Comparison of ENCODE assay signal across 8 cellular contexts in the genomic region with DNA sequence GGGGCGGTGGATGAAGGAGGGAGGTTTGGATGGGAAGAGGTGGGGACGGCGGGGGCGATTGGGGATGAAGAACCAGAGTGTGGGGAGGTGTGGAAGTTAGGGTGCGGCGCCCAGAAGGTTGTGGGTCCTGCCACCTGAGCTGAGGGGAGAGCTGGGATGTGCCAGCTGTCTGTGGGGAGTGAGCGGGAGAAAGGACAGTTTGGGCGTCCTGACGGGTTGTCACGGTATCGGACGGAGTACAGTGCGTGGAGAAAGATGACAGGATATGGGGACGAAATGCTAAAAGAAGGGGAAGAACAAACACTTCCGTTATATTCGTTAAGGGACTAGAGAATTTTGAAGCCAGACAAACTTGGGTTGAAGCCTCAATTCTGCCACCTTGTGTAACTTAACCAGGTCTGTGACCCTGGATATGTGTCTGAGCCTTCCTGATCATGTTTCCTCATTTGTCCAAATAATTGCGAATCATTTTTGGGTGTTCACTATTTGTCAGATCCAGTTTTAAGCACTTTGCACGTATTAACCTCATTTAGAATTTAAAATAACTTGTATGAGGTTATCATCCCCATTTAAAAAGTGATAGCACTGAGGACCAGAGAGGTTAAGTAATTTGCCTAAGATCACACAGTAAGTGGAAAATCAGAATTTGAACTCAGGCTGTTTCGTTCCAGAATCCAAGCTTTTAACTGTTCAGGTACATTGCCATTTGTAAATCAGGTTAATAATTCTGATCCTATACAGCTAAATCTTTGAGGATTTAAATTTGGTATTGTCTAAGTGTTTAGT. TPM values are rescaled to one million over a fixed set of nuclear protein-coding genes. Genes with fewer than 3 reads are reported as not detected.
DNase-seq lines count a peak whose midpoint lies in the region; ATAC-seq and TF ChIP-seq lines count a peak whose summit lies in the region.

No MANE protein-coding gene starts in this region.

- H3K36me3 ChIP-seq in BE2C (no peaks in the 10 kb centered on the region; the same call in 1 of the 2 replicates), SK-N-SH (replicated peaks in 1 of 2; ENCODE audit: control insufficient read depth in 1 of 2, insufficient read depth in 2 of 2, low read length in 1 of 2) (no peaks in the 10 kb centered on the region), endocrine pancreas (ENCODE audit: control insufficient read depth, insufficient read depth, low read length) (no peaks in the 10 kb centered on the region)

- H3K27ac Mint-ChIP-seq in neural crest cell (ENCODE audit: unreplicated experiment), result peak overlapping the region; percentile 97

- DNase-seq in BE2C (no peak), SK-N-SH (no peak), neural crest cell (ENCODE audit: low read depth, low spot score) (no peak), NCI-H187 (lab: John Stamatoyannopoulos, UW) (no peak)

- peak overlapping the region; percentile 72 for H2AFZ ChIP-seq in SK-N-SH (ENCODE audit: low read depth)

- no peaks in the 10 kb centered on the region; the same call in 1 of the 2 replicates for H3K4me1 ChIP-seq in BE2C
- H3K4me1 ChIP-seq in SK-N-SH (ENCODE audit: control insufficient read depth in 1 of 2, insufficient read depth in 2 of 2, low read depth in 1 of 2, low read length in 1 of 2), result peaks cover 7 to 12% of the 10 kb centered on the region in 2 experiments; a peak in 3 of 4 replicates
- no peaks in the 10 kb centered on the region for H3K4me1 ChIP-seq in endocrine pancreas (ENCODE audit: control insufficient read depth, insufficient read depth, low read length)

- CTCF ChIA-PET in SK-N-SH (lab: Yijun Ruan, JAX), result interaction anchor here (0.6 to 1.6 kb wide), 3 partner anchors 16 to 32 kb away, joined by 3 to 9 read pairs (median 3); no protein-coding TSS in a partner anchor

- no peaks in the 10 kb centered on the region for H3K27me3 Mint-ChIP-seq in neural crest cell (ENCODE audit: low read depth)

- peaks cover 4% of the 10 kb centered on the region for H3K9me3 Mint-ChIP-seq in neural crest cell

- no peak for TF ChIP-seq EP300 in SK-N-SH (IDR thresholded peaks at IDR 0.05; ENCODE audit: borderline replicate concordance in 1 of 2, low read depth in 1 of 2, low read length in 1 of 2)

- H3K79me2 ChIP-seq in SK-N-SH (ENCODE audit: insufficient read depth), result no peaks in the 10 kb centered on the region

- peak; percentile 16 for ATAC-seq in GM18498 (IDR thresholded peaks at IDR 0.05; ENCODE audit: unreplicated experiment)
- peak; percentile 8 for ATAC-seq in HG03095 (IDR thresholded peaks at IDR 0.05; ENCODE audit: unreplicated experiment)
- no peak for ATAC-seq in HG02840 (IDR thresholded peaks at IDR 0.05; ENCODE audit: low FRiP score, unreplicated experiment)

- peaks cover 38% of the 10 kb centered on the region for H3K4me1 Mint-ChIP-seq in neural crest cell

- no peaks in the 10 kb centered on the region for H3K27me3 ChIP-seq in BE2C
- H3K27me3 ChIP-seq in SK-N-SH (ENCODE audit: insufficient read depth), result no peaks in the 10 kb centered on the region
- H3K27me3 ChIP-seq in endocrine pancreas (ENCODE audit: control insufficient read depth, insufficient read depth, low read length), result no peaks in the 10 kb centered on the region

- POLR2A ChIA-PET in SK-N-SH (lab: Yijun Ruan, JAX), result no interaction called here

- H3F3A ChIP-seq in SK-N-SH (replicated peaks; ENCODE audit: insufficient read depth), result peaks cover 5% of the 10 kb centered on the region

- H3K9me2 ChIP-seq in SK-N-SH, result no peaks in the 10 kb centered on the region

- H3K9ac ChIP-seq in SK-N-SH (peak overlapping the region; percentile 95), endocrine pancreas (ENCODE audit: control insufficient read depth, insufficient read depth, low read length) (peak overlapping the region; percentile 65)

- peak overlapping the region; percentile 97 for H3K4me3 Mint-ChIP-seq in neural crest cell

- H3K27ac ChIP-seq in SK-N-SH (ENCODE audit: low read depth in 2 of 2, low read length in 1 of 2), result peak overlapping the region; percentile 93 to 94

- TF ChIP-seq CTCF in BE2C (IDR thresholded peaks at IDR 0.05; ENCODE audit: low read depth, low read length) (no peak), SK-N-SH (IDR thresholded peaks at IDR 0.05) (no peak), neural crest cell (conservative IDR thresholded peaks at IDR 0.05) (no peak)

- no peaks in the 10 kb centered on the region for H4K20me1 ChIP-seq in SK-N-SH (ENCODE audit: insufficient read depth)

- peak overlapping the region; percentile 93 for H3K4me2 ChIP-seq in SK-N-SH

- WGBS in SK-N-SH (ENCODE audit: low lambda C conversion rate), result 3% methylated on average over 19 of the region's 19 CpGs

- TF ChIP-seq RAD21 in SK-N-SH (IDR thresholded peaks at IDR 0.05; ENCODE audit: low read length), result no peak

- peaks cover 9% of the 10 kb centered on the region for H3K36me3 Mint-ChIP-seq in neural crest cell (ENCODE audit: low read depth)

- H3K9me3 ChIP-seq in BE2C, result no peaks in the 10 kb centered on the region
- no peaks in the 10 kb centered on the region for H3K9me3 ChIP-seq in SK-N-SH
- no peaks in the 10 kb centered on the region for H3K9me3 ChIP-seq in endocrine pancreas (ENCODE audit: control insufficient read depth, low read length)

- H3K4me3 ChIP-seq in BE2C (ENCODE audit: low read depth, low read length), result peak overlapping the region; percentile 77
- peak overlapping the region; percentile 76 to 84 for H3K4me3 ChIP-seq in SK-N-SH (ENCODE audit: low read depth in 2 of 2, low read length in 1 of 2)
- H3K4me3 ChIP-seq in endocrine pancreas (ENCODE audit: control insufficient read depth, insufficient read depth, low read length), result peak overlapping the region; percentile 85

TF ChIP-seq in SK-N-SH, 30 proteins besides CTCF, POLR2A, EP300 and RAD21 (continues in another document):
- TF ChIP-seq RFX5 (IDR thresholded peaks at IDR 0.05; ENCODE audit: low read length), result no peak
- no peak for TF ChIP-seq EZH2phosphoT487 (IDR thresholded peaks at IDR 0.05; ENCODE audit: borderline replicate concordance, low read depth)
- TF ChIP-seq FOXM1 (IDR thresholded peaks at IDR 0.05; ENCODE audit: low read depth), result no peak
- no peak for TF ChIP-seq FOXJ3 (CRISPR knock-in tag; IDR thresholded peaks at IDR 0.05)
- TF ChIP-seq, protein P1, sequence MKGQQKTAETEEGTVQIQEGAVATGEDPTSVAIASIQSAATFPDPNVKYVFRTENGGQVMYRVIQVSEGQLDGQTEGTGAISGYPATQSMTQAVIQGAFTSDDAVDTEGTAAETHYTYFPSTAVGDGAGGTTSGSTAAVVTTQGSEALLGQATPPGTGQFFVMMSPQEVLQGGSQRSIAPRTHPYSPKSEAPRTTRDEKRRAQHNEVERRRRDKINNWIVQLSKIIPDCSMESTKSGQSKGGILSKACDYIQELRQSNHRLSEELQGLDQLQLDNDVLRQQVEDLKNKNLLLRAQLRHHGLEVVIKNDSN (IDR thresholded peaks at IDR 0.05; ENCODE audit: borderline replicate concordance, low read depth), result no peak
- no peak for TF ChIP-seq RCOR1 (IDR thresholded peaks at IDR 0.05; ENCODE audit: low read length)
- TF ChIP-seq, protein P2, sequence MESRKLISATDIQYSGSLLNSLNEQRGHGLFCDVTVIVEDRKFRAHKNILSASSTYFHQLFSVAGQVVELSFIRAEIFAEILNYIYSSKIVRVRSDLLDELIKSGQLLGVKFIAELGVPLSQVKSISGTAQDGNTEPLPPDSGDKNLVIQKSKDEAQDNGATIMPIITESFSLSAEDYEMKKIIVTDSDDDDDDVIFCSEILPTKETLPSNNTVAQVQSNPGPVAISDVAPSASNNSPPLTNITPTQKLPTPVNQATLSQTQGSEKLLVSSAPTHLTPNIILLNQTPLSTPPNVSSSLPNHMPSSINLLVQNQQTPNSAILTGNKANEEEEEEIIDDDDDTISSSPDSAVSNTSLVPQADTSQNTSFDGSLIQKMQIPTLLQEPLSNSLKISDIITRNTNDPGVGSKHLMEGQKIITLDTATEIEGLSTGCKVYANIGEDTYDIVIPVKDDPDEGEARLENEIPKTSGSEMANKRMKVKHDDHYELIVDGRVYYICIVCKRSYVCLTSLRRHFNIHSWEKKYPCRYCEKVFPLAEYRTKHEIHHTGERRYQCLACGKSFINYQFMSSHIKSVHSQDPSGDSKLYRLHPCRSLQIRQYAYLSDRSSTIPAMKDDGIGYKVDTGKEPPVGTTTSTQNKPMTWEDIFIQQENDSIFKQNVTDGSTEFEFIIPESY (IDR thresholded peaks at IDR 0.05; ENCODE audit: borderline replicate concordance, low read depth), result no peak
- no peak for TF ChIP-seq TAF1 (IDR thresholded peaks at IDR 0.05; ENCODE audit: borderline replicate concordance, low read depth, low read length)
- TF ChIP-seq POLR2AphosphoS5 (IDR thresholded peaks at IDR 0.05; ENCODE audit: low read depth, low read length), result no peak

RNA-seq across cellular contexts. Expression of a gene that starts 0.7 kb away (rescaled TPM):
- 4.5 TPM for polyA plus RNA-seq in BE2C (2012; ENCODE audit: insufficient read depth, insufficient read length, low read depth)
- polyA plus RNA-seq in SK-N-SH (2012; rRNA removed), result 3.6 and 4.1 TPM in 2 replicates
- 4.1 and 4.3 TPM in 2 replicates for polyA plus RNA-seq in SK-N-SH (2012; cell fraction: cytosol; rRNA removed)
- polyA plus RNA-seq in SK-N-SH (2012; cell fraction: nucleus; rRNA removed), result 4.3 and 7.0 TPM in 2 replicates
- 27.6 and 31.4 TPM in 2 replicates for total RNA-seq in neural crest cell

RNA-seq across cellular contexts. Expression of a gene that starts 25.4 kb away (rescaled TPM):
- polyA plus RNA-seq in BE2C (2012; ENCODE audit: insufficient read depth, insufficient read length, low read depth), result 0.52 TPM
- 1.8 and 2.7 TPM in 2 replicates for polyA plus RNA-seq in SK-N-SH (2012; rRNA removed)
- polyA plus RNA-seq in SK-N-SH (2012; cell fraction: cytosol; rRNA removed), result 2.0 and 2.1 TPM in 2 replicates
- 2.4 and 4.5 TPM in 2 replicates for polyA plus RNA-seq in SK-N-SH (2012; cell fraction: nucleus; rRNA removed)
- total RNA-seq in neural crest cell, result 8.3 and 9.4 TPM in 2 replicates
